Comparison of ENCODE assay signal across 1 cellular context in genomic region chr1:15207031-15207828, GRCh38.
A peak's percentile ranks its signal among the peaks of the same experiment; 100 is the strongest.
TF ChIP-seq lines count a peak whose summit lies in the region.

No MANE protein-coding gene starts in this region.

TF ChIP-seq in WTC11, 78 proteins besides CTCF, POLR2A, EP300 and RAD21 (continued from another document):
- TF ChIP-seq ZSCAN18 (CRISPR knock-in tag; IDR thresholded peaks at IDR 0.05) (no peak), SP1 (CRISPR knock-in tag; conservative IDR thresholded peaks at IDR 0.05) (peak; percentile 12; the same call in 1 of the 2 replicates), ZNF423 (CRISPR knock-in tag; IDR thresholded peaks at IDR 0.05) (peak; percentile 16; the same call in 1 of the 2 replicates), KAT7 (CRISPR knock-in tag; IDR thresholded peaks at IDR 0.05; ENCODE audit: borderline replicate concordance) (no peak), E2F1 (CRISPR knock-in tag; IDR thresholded peaks at IDR 0.05) (0 out of 2 replicates have a peak, but pooled peaks have one; percentile 3), USF2 (CRISPR knock-in tag; IDR thresholded peaks at IDR 0.05) (peak; percentile 94), GABPB1 (CRISPR knock-in tag; IDR thresholded peaks at IDR 0.05) (no peak)
